Comparison of ENCODE assay signal across 27 cellular contexts in genomic region chr6:146267946-146268345, GRCh38.
"Had no signal": no experiment of that assay in that cellular context is flagged by ENCODE, and none has a peak within 500 bp of the region (broad histone marks: within the 10 kb centered on the region; RNA-seq: fewer than 3 reads in every experiment).

No MANE protein-coding gene starts in this region.

- H3K36me3 Mint-ChIP-seq: naive thymus-derived CD4-positive, alpha-beta T cell; natural killer cell; stimulated activated effector memory CD8-positive, alpha-beta T cell treated with anti-CD3 and anti-CD28 coated beads, Interleukin-12 subunit alpha, Interleukin-12 subunit beta, amount 100 ng/mL, for 72 hours; stimulated activated naive B cell treated with anti-CD40 and anti-IgM and Interleukin-4, amounts not matched to agents 10 μg/mL and 1 μg/mL and 100 μg/mL, for 72 hours; type B pancreatic cell had no signal

- FAIRE-seq: pancreas, small intestine had no signal

- H2AFZ ChIP-seq: neural progenitor cell had no signal

- H3K4me1 ChIP-seq: pancreas, prostate gland, right lobe of liver, sigmoid colon, testis, tibial artery, transverse colon, upper lobe of right lung, vagina had no signal

- H3K27me3 ChIP-seq: neural progenitor cell, pancreas, right lobe of liver, sigmoid colon, suprapubic skin, testis, tibial artery, transverse colon, upper lobe of right lung, vagina had no signal

- H3K4me2 ChIP-seq: neural progenitor cell had no signal

- ATAC-seq: naive thymus-derived CD4-positive, alpha-beta T cell; natural killer cell; pancreas; right cardiac atrium; right lobe of liver; stimulated activated effector memory CD8-positive, alpha-beta T cell treated with anti-CD3 and anti-CD28 coated beads, Interleukin-12 subunit alpha, Interleukin-12 subunit beta, amount 100 ng/mL, for 72 hours; stimulated activated naive B cell treated with anti-CD40 and anti-IgM and Interleukin-4, amounts not matched to agents 10 μg/mL and 1 μg/mL and 100 μg/mL, for 72 hours; upper lobe of right lung had no signal

- H3K36me3 ChIP-seq: neural progenitor cell, pancreas, prostate gland, right lobe of liver, sigmoid colon, suprapubic skin, tibial artery, transverse colon, upper lobe of right lung, vagina had no signal

- DNase-seq: naive thymus-derived CD4-positive, alpha-beta T cell; natural killer cell; pancreas; retina; right cardiac atrium; right lobe of liver; sigmoid colon; small intestine; stimulated activated CD4-positive, alpha-beta T cell treated with anti-CD3 and anti-CD28 coated beads, Interleukin-15, amount 100 ng/mL, for 24 hours; stimulated activated CD4-positive, alpha-beta T cell treated with anti-CD3 and anti-CD28 coated beads, Interleukin-2, amount 100 ng/mL, for 24 hours; stimulated activated CD4-positive, alpha-beta T cell treated with anti-CD3 and anti-CD28 coated beads, Interleukin-2, amount 100 ng/mL, for 48 hours; stimulated activated CD4-positive, alpha-beta T cell treated with anti-CD3 and anti-CD28 coated beads, Interleukin-4, amount 100 ng/mL, for 24 hours; stimulated activated naive B cell treated with anti-CD40 and anti-IgM and Interleukin-4, amounts not matched to agents 10 μg/mL and 1 μg/mL and 100 μg/mL, for 72 hours; stimulated activated naive CD4-positive, alpha-beta T cell treated with Interleukin-2 at 50 U/mL for 16 hours; substantia nigra; tibial artery; transverse colon; upper lobe of right lung had no signal

- H3K4me3 ChIP-seq: neural progenitor cell, pancreas, prostate gland, right lobe of liver, sigmoid colon, suprapubic skin, testis, tibial artery, transverse colon, upper lobe of right lung, vagina had no signal

- H3K4me1 Mint-ChIP-seq: naive thymus-derived CD4-positive, alpha-beta T cell; natural killer cell; nephron; stimulated activated effector memory CD8-positive, alpha-beta T cell treated with anti-CD3 and anti-CD28 coated beads, Interleukin-12 subunit alpha, Interleukin-12 subunit beta, amount 100 ng/mL, for 72 hours; stimulated activated naive B cell treated with anti-CD40 and anti-IgM and Interleukin-4, amounts not matched to agents 10 μg/mL and 1 μg/mL and 100 μg/mL, for 72 hours had no signal

- H3K9ac ChIP-seq: neural progenitor cell had no signal

- H3K27me3 Mint-ChIP-seq: naive thymus-derived CD4-positive, alpha-beta T cell; stimulated activated naive B cell treated with anti-CD40 and anti-IgM and Interleukin-4, amounts not matched to agents 10 μg/mL and 1 μg/mL and 100 μg/mL, for 72 hours; stimulated activated naive CD8-positive, alpha-beta T cell treated with anti-CD3 and anti-CD28 coated beads, Interleukin-15, Interleukin-2, amounts not matched to agents 100 ng/mL and 50 ng/mL, for 24 hours; type B pancreatic cell had no signal

- H3K27ac ChIP-seq: neural progenitor cell, pancreas, prostate gland, right lobe of liver, sigmoid colon, suprapubic skin, testis, tibial artery, transverse colon, upper lobe of right lung, vagina had no signal

- H3K4me3 Mint-ChIP-seq: naive thymus-derived CD4-positive, alpha-beta T cell; natural killer cell; nephron; neural progenitor cell; stimulated activated effector memory CD8-positive, alpha-beta T cell treated with anti-CD3 and anti-CD28 coated beads, Interleukin-12 subunit alpha, Interleukin-12 subunit beta, amount 100 ng/mL, for 72 hours; stimulated activated naive B cell treated with anti-CD40 and anti-IgM and Interleukin-4, amounts not matched to agents 10 μg/mL and 1 μg/mL and 100 μg/mL, for 72 hours; stimulated activated naive CD8-positive, alpha-beta T cell treated with anti-CD3 and anti-CD28 coated beads, Interleukin-15, Interleukin-2, amounts not matched to agents 100 ng/mL and 50 ng/mL, for 24 hours; type B pancreatic cell had no signal

- H3K9me3 Mint-ChIP-seq: nephron had no signal

- H3K9me3 ChIP-seq: pancreas, prostate gland, right lobe of liver, sigmoid colon, testis, tibial artery, transverse colon, upper lobe of right lung, vagina had no signal

- H3K27ac Mint-ChIP-seq: naive thymus-derived CD4-positive, alpha-beta T cell; natural killer cell; nephron; stimulated activated effector memory CD8-positive, alpha-beta T cell treated with anti-CD3 and anti-CD28 coated beads, Interleukin-12 subunit alpha, Interleukin-12 subunit beta, amount 100 ng/mL, for 72 hours; stimulated activated naive B cell treated with anti-CD40 and anti-IgM and Interleukin-4, amounts not matched to agents 10 μg/mL and 1 μg/mL and 100 μg/mL, for 72 hours; stimulated activated naive CD8-positive, alpha-beta T cell treated with anti-CD3 and anti-CD28 coated beads, Interleukin-15, Interleukin-2, amounts not matched to agents 100 ng/mL and 50 ng/mL, for 24 hours; type B pancreatic cell had no signal
